ENCODE assay signal across 8 cellular contexts in genomic region chr2:223835701-223836532, GRCh38. TPM values are rescaled to one million over a fixed set of nuclear protein-coding genes. Genes with fewer than 3 reads are reported as not detected.
DNase-seq lines count a peak whose midpoint lies in the region; ATAC-seq and TF ChIP-seq lines count a peak whose summit lies in the region.

No MANE protein-coding gene starts in this region.

- TF ChIP-seq CTCF in OCI-LY7 (conservative IDR thresholded peaks at IDR 0.05; ENCODE audit: low read length): no peak
- TF ChIP-seq CTCF in gastrocnemius medialis (IDR thresholded peaks at IDR 0.05 in 4 of 5, conservative IDR thresholded peaks at IDR 0.05 in 1 of 5): no peak
- no peak for TF ChIP-seq CTCF in left lung (IDR thresholded peaks at IDR 0.05)

- no peak overlapping the region; the same call in 1 of the 2 replicates for H3K9ac ChIP-seq in BLaER1

- H2AFZ ChIP-seq in OCI-LY7 (ENCODE audit: low read length): no peak overlapping the region; the same call in 1 of the 2 replicates

- CTCF ChIA-PET in OCI-LY7 (lab: Charles Lee; ENCODE audit: unreplicated experiment): interaction anchor here (0.6 to 1.5 kb wide), 4 partner anchors 34 to 67 kb away, joined by 3 to 4 read pairs (median 4); no protein-coding TSS in a partner anchor

- POLR2A ChIA-PET in OCI-LY7 (lab: Charles Lee): interaction anchor here (1.1 to 6.1 kb wide), 6 partner anchors 9 to 59 kb away, joined by 4 to 66 read pairs (median 8); no protein-coding TSS in a partner anchor

- intact Hi-C loops in OCI-LY7 (cut with micrococcal nuclease; ENCODE audit: unreplicated experiment) (loop anchor here (1.0 to 10.0 kb wide), 5 partner anchors 37 to 921 kb away; partner anchors contain the start of gene WDFY1), gastrocnemius medialis (cut with DNase I; ENCODE audit: low total_unique reads) (no loop called here), left lung (cut with DNase I) (no loop called here)

- H3K4me3 ChIP-seq in BLaER1 (peak overlapping the region; percentile 81), OCI-LY7 (ENCODE audit: low read depth, low read length, poor library complexity, severe bottlenecking) (peak overlapping the region; percentile 83), gastrocnemius medialis (no peak overlapping the region), left lung (peak overlapping the region in 1 of 2 donors; percentile 61)

- no peaks in the 10 kb centered on the region for H3K9me2 ChIP-seq in OCI-LY7 (ENCODE audit: insufficient read depth, low read length)

- H3K27me3 ChIP-seq in BLaER1 (no peaks in the 10 kb centered on the region), gastrocnemius medialis (peaks cover 0 to 7% (median 4%) of the 10 kb centered on the region in 3 donors), left lung (no peaks in the 10 kb centered on the region)

- H3K27ac ChIP-seq in BLaER1: no peak overlapping the region
- H3K27ac ChIP-seq in OCI-LY7 (ENCODE audit: low read depth, low read length, poor library complexity, severe bottlenecking): peak overlapping the region; percentile 73
- no peak overlapping the region for H3K27ac ChIP-seq in gastrocnemius medialis
- no peak overlapping the region for H3K27ac ChIP-seq in left lung

- H4K20me1 ChIP-seq in BLaER1 (no peaks in the 10 kb centered on the region), OCI-LY7 (ENCODE audit: insufficient read depth, low read length) (no peaks in the 10 kb centered on the region)

- H3K79me2 ChIP-seq in OCI-LY7 (ENCODE audit: insufficient read depth, low read depth, low read length): peaks cover 33% of the 10 kb centered on the region

- ATAC-seq in GM18868 (IDR thresholded peaks at IDR 0.05; ENCODE audit: unreplicated experiment) (peak; percentile 55), HG02970 (IDR thresholded peaks at IDR 0.05; ENCODE audit: low FRiP score, unreplicated experiment) (peak; percentile 48), gastrocnemius medialis (no peak), left lung (no peak)

- H3K36me3 ChIP-seq in BLaER1 (no peaks in the 10 kb centered on the region), OCI-LY7 (ENCODE audit: insufficient read depth, low read length) (peaks cover 6% of the 10 kb centered on the region), gastrocnemius medialis (no peaks in the 10 kb centered on the region), left lung (no peaks in the 10 kb centered on the region)

- H3K4me2 ChIP-seq in BLaER1 (peak overlapping the region; percentile 95), OCI-LY7 (ENCODE audit: low read length) (peak overlapping the region; percentile 97)

- H3K4me1 ChIP-seq in BLaER1 (peaks cover 18% of the 10 kb centered on the region), OCI-LY7 (ENCODE audit: insufficient read depth, low read length, poor library complexity, severe bottlenecking) (peaks cover 52% of the 10 kb centered on the region), gastrocnemius medialis (peaks cover 4 to 7% of the 10 kb centered on the region in 2 donors), left lung (peaks cover 5 to 14% of the 10 kb centered on the region in 2 donors)

- DNase-seq in OCI-LY7 (ENCODE audit: low spot score) (peak; percentile 91), kidney tubule cell (ENCODE audit: low spot score) (peak; percentile 66), gastrocnemius medialis (no peak), NCI-H1417 treated with DMSO at 0.1 percent for 48 hours (lab: John Stamatoyannopoulos, UW) (no peak), left lung (no peak)

- in situ Hi-C loops in gastrocnemius medialis (cut with MboI; ENCODE audit: low sequenced_read_pairs in 4 of 4): no loop called here

- BruUV-seq in OCI-LY7 (replicated peaks; lab: Mats Ljungman, UMichigan): no TSS peak

- H3K9me3 ChIP-seq in BLaER1 (no peaks in the 10 kb centered on the region), OCI-LY7 (ENCODE audit: low read length) (no peaks in the 10 kb centered on the region), gastrocnemius medialis (no peaks in the 10 kb centered on the region), left lung (no peaks in the 10 kb centered on the region)

- no peak for TF ChIP-seq POLR2A in gastrocnemius medialis (IDR thresholded peaks at IDR 0.05)

RNA-seq across cellular contexts. Expression of gene AP1S3, which starts 1.5 kb away (rescaled TPM):
- total RNA-seq in OCI-LY7 (2014; rRNA removed; shearing (Covaris generic)): 7.0 and 11.2 TPM in 2 replicates
- total RNA-seq in OCI-LY7 (2022) (32.1 and 42.6 TPM in 2 replicates), gastrocnemius medialis (under 1 TPM in 1 of 4 donors, not detected in 3; 0.20 TPM), left lung (10 to 100 TPM; 21.8 to 23.4 TPM)

Comparison
In these comparisons a context has a peak if more than half of its experiments do, and no peak if none do; other contexts are left out.
1. H3K4me3 ChIP-seq: peak in BLaER1 (single experiment) and OCI-LY7 (single experiment); none in gastrocnemius medialis (0 of 4).
2. ATAC-seq: peak in GM18868 (single experiment) and HG02970 (single experiment); none in gastrocnemius medialis (0 of 2) and left lung (single experiment).
3. DNase-seq: peak in OCI-LY7 (single experiment) and kidney tubule cell (single experiment); none in gastrocnemius medialis (0 of 2), NCI-H1417 treated with DMSO at 0.1 percent for 48 hours (single experiment) and left lung (0 of 2).
4. RNA of gene AP1S3, which starts 1.5 kb away (total RNA-seq): 7.0 to 42.6 TPM in OCI-LY7 and 21.8 to 23.4 TPM in left lung; 0.20 TPM in gastrocnemius medialis; every median in the first group is over 4 times any median in the second.